13 cellular contexts compared by ENCODE assay signal in genomic region chr14:61308198-61308597, GRCh38.
"Had no signal": no experiment of that assay in that cellular context is flagged by ENCODE, and none has a peak within 500 bp of the region (broad histone marks: within the 10 kb centered on the region; RNA-seq: fewer than 3 reads in every experiment).

No MANE protein-coding gene starts in this region.

- H3K27ac Mint-ChIP-seq: activated naive CD4-positive, alpha-beta T cell treated with anti-CD3 and anti-CD28 coated beads for 36 hours; stimulated activated naive CD8-positive, alpha-beta T cell treated with anti-CD3 and anti-CD28 coated beads, Interleukin-15, Interleukin-2, amounts not matched to agents 100 ng/mL and 50 ng/mL, for 24 hours had no signal

- H3K36me3 ChIP-seq: colonic mucosa, upper lobe of right lung had no signal

- H3K4me3 Mint-ChIP-seq: activated naive CD4-positive, alpha-beta T cell treated with anti-CD3 and anti-CD28 coated beads for 36 hours; stimulated activated naive CD8-positive, alpha-beta T cell treated with anti-CD3 and anti-CD28 coated beads, Interleukin-15, Interleukin-2, amounts not matched to agents 100 ng/mL and 50 ng/mL, for 24 hours had no signal

- H3K9me3 ChIP-seq: colonic mucosa, testis, upper lobe of right lung had no signal

- ATAC-seq: upper lobe of right lung had no signal

- H3K4me1 ChIP-seq: colonic mucosa, testis, upper lobe of right lung had no signal

- H3K27ac ChIP-seq: colonic mucosa, epithelial cell of prostate, testis, upper lobe of right lung had no signal

- H3K27me3 Mint-ChIP-seq: stimulated activated naive CD8-positive, alpha-beta T cell treated with anti-CD3 and anti-CD28 coated beads, Interleukin-15, Interleukin-2, amounts not matched to agents 100 ng/mL and 50 ng/mL, for 24 hours had no signal

- H3K27me3 ChIP-seq: colonic mucosa, testis, upper lobe of right lung had no signal

- DNase-seq: activated CD4-positive, alpha-beta T cell treated with anti-CD3 and anti-CD28 coated beads for 4 hours; activated naive CD4-positive, alpha-beta T cell treated with anti-CD3 and anti-CD28 coated beads for 36 hours; caudate nucleus; colonic mucosa; effector CD8-positive, alpha-beta T cell; left cardiac atrium; mesenchymal stem cell; stimulated activated CD4-positive, alpha-beta T cell treated with anti-CD3 and anti-CD28 coated beads, Interleukin-15, amount 100 ng/mL, for 24 hours; stimulated activated CD4-positive, alpha-beta T cell treated with anti-CD3 and anti-CD28 coated beads, Interleukin-4, amount 100 ng/mL, for 24 hours; testis; upper lobe of right lung had no signal

- H3K4me3 ChIP-seq: colonic mucosa, testis, upper lobe of right lung had no signal
